ENCODE assay signal across 24 cellular contexts in the genomic region with DNA sequence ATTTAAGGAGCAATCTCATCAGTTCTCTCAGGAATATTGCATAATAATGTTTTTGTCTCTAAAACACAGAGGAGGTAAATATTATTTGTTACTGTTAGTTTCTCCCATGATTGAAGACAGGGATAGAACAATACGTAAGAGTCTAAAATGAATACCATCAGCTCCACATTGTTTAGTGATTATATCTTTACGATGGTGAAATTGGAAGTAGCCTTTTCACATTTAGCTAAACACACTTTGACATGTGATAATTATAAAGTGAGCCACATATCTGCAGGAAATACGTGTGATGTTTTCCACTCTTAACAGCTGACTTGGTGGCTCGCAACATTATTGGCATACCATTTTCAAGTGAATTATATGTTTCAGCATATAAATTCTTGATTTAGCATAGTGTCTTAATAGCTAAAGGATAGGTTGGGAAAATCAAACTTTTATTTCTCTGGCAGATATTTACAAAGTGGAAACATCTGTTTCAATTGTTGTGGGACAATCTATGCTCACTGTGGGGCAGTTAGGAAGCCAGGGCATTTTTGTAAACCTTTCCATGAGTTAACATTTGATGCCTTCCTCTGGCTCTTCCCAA.
DNase-seq lines count a peak whose midpoint lies in the region; ATAC-seq, FAIRE-seq and TF ChIP-seq lines count a peak whose summit lies in the region.
"Had no signal": no experiment of that assay in that cellular context is flagged by ENCODE, and none has a peak within 500 bp of the region (broad histone marks: within the 10 kb centered on the region; RNA-seq: fewer than 3 reads in every experiment).

No MANE protein-coding gene starts in this region.

- no peaks in the 10 kb centered on the region for H3K9me3 ChIP-seq in GM23248 (ENCODE audit: low read depth)
- H3K9me3 ChIP-seq in K562 (replicated peaks; ENCODE audit: control insufficient read depth, insufficient read depth, low read depth, low read length): 0 out of 2 replicates have a peak, but pooled peaks cover 3% of the 10 kb centered on the region
- H3K9me3 ChIP-seq in thoracic aorta: no peaks in the 10 kb centered on the region
- H3K9me3 ChIP-seq in CD4-positive, alpha-beta memory T cell (ENCODE audit: control insufficient read depth in 1 of 2, low read length in 2 of 2): no peaks in the 10 kb centered on the region
- H3K9me3 ChIP-seq in A673 (ENCODE audit: low read depth, low read length, poor library complexity, severe bottlenecking): no peaks in the 10 kb centered on the region
- peaks cover 4% of the 10 kb centered on the region for H3K9me3 ChIP-seq in lower lobe of right lung
- H3K9me3 ChIP-seq: right atrium auricular region had no signal

- POLR2A ChIA-PET in K562 (lab: Yijun Ruan, JAX) (no interaction called here), A673 (lab: Charles Lee; ENCODE audit: low non-redundant PET) (no interaction called here)
- POLR2A ChIA-PET in CD4-positive, alpha-beta memory T cell (lab: Charles Lee; ENCODE audit: partially characterized antibody): no interaction called here

- WGBS in GM23248 (ENCODE audit: low coverage in 1 of 2, low lambda C conversion rate in 2 of 2, missing lambda C conversion rate in 2 of 2), 2 experiments: 36 to 46% methylated on average over 4 of the region's 4 CpGs
- WGBS in K562 (ENCODE audit: insufficient coverage, low coverage, missing lambda C conversion rate): 37% methylated on average over 4 of the region's 4 CpGs

- no peaks in the 10 kb centered on the region for H3K36me3 Mint-ChIP-seq in CD4-positive, alpha-beta memory T cell

- DNase-seq in GM23248: peak; percentile 30
- no peak for DNase-seq in K562 (ENCODE audit: extremely low read depth in 1 of 4, low spot score in 3 of 4)
- peak; percentile 52 for DNase-seq in fibroblast of the aortic adventitia (ENCODE audit: low read depth)
- no peak for DNase-seq in thoracic aorta (ENCODE audit: low spot score)
- DNase-seq in CD4-positive, alpha-beta memory T cell: no peak
- DNase-seq in A673 (ENCODE audit: low spot score): no peak
- no peak for DNase-seq in lower lobe of right lung
- DNase-seq: activated CD4-positive, alpha-beta T cell treated with anti-CD3 and anti-CD28 coated beads, Interleukin-2, amount 50 U/mL, for 4 hours; activated naive CD4-positive, alpha-beta T cell; activated naive CD8-positive, alpha-beta T cell treated with anti-CD3 and anti-CD28 coated beads, Interleukin-2, amount 50 U/mL, for 24 hours; activated T-cell treated with anti-CD3 and anti-CD28 coated beads, Interleukin-2, amount 50 U/mL, for 48 hours; CD4-positive, alpha-beta T cell; mesendoderm; NCI-H1105 treated with DMSO at 0.1 percent for 48 hours; NCI-H1930; NCI-H2171 treated with DMSO at 0.1 percent for 48 hours; NCI-H510A treated with DMSO at 0.1 percent for 48 hours; stomach had no signal

- peaks cover 0 to 1% of the 10 kb centered on the region in 2 donors for H3K27me3 Mint-ChIP-seq in CD4-positive, alpha-beta memory T cell
- H3K27me3 Mint-ChIP-seq: CD4-positive, alpha-beta T cell had no signal

- peaks cover 51% of the 10 kb centered on the region for H3F3A ChIP-seq in GM23248 (ENCODE audit: insufficient read depth)

- no peak for TF ChIP-seq POLR2A in K562 (conservative IDR thresholded peaks at IDR 0.05)

- no TSS peak for BruUV-seq in K562 (replicated peaks; lab: Mats Ljungman, UMichigan)
- no TSS peak for BruUV-seq in A673 (replicated peaks; lab: Mats Ljungman, UMichigan)

- H3K4me1 Mint-ChIP-seq in CD4-positive, alpha-beta memory T cell: peaks cover 3 to 14% (median 6%) of the 10 kb centered on the region in 4 donors

- H3K9ac ChIP-seq in GM23248 (peak overlapping the region; percentile 7; the same call in 1 of the 2 replicates), K562 (ENCODE audit: insufficient read depth in 1 of 2, low read depth in 2 of 2, low read length in 2 of 2) (no peak overlapping the region)

- H3K4me3 ChIP-seq in GM23248 (no peak overlapping the region), K562 (no peak overlapping the region), fibroblast of the aortic adventitia (ENCODE audit: low read depth, low read length) (no peak overlapping the region), thoracic aorta (no peak overlapping the region), A673 (ENCODE audit: low read depth, low read length, poor library complexity, severe bottlenecking) (no peak overlapping the region), lower lobe of right lung (no peak overlapping the region)
- H3K4me3 ChIP-seq in CD4-positive, alpha-beta memory T cell (ENCODE audit: low read length in 2 of 2): no peak overlapping the region
- H3K4me3 ChIP-seq: right atrium auricular region, stomach had no signal

- no peak for TF ChIP-seq EP300 in K562 (IDR thresholded peaks at IDR 0.05; ENCODE audit: low read length)

- in situ Hi-C loops in GM23248 (cut with MboI): loop anchor here (5.0 kb wide), 1 partner anchor 231 kb away; no protein-coding TSS in a partner anchor
- in situ Hi-C loops in K562 (cut with MboI): no loop called here

- no peaks in the 10 kb centered on the region for H4K20me1 ChIP-seq in GM23248 (ENCODE audit: insufficient read depth)
- H4K20me1 ChIP-seq in K562 (replicated peaks; ENCODE audit: control insufficient read depth, insufficient read depth, low read length): no peaks in the 10 kb centered on the region

- H3K27me3 ChIP-seq in GM23248 (replicated peaks; ENCODE audit: insufficient read depth): no peaks in the 10 kb centered on the region
- H3K27me3 ChIP-seq in K562 (ENCODE audit: control insufficient read depth in 2 of 2, insufficient read depth in 2 of 2, low read length in 2 of 2): no peaks in the 10 kb centered on the region
- H3K27me3 ChIP-seq in thoracic aorta (replicated peaks; ENCODE audit: insufficient read depth): no peaks in the 10 kb centered on the region
- no peaks in the 10 kb centered on the region for H3K27me3 ChIP-seq in CD4-positive, alpha-beta memory T cell (ENCODE audit: insufficient read depth, low read length)
- H3K27me3 ChIP-seq in A673 (replicated peaks; ENCODE audit: insufficient read depth, low read depth, low read length, poor library complexity): no peaks in the 10 kb centered on the region
- H3K27me3 ChIP-seq in lower lobe of right lung (ENCODE audit: low read depth): no peaks in the 10 kb centered on the region
- H3K27me3 ChIP-seq: right atrium auricular region, stomach had no signal

- FAIRE-seq in K562 (lab: Jason Lieb, UNC): no peak
- FAIRE-seq: D721Med, TTC549 had no signal

- peaks cover 0 to 5% (median 0%) of the 10 kb centered on the region in 8 donors for H3K9me3 Mint-ChIP-seq in CD4-positive, alpha-beta memory T cell
- H3K9me3 Mint-ChIP-seq: activated naive CD8-positive, alpha-beta T cell treated with anti-CD3 and anti-CD28 coated beads, Interleukin-2, amount 50 U/mL, for 24 hours; T-helper 1 cell treated with Interleukin-12 subunit alpha and Interleukin-12 subunit beta and Interleukin-4 antibody, amounts not matched to agents 30 μg/mL and 1 μg/mL, for 36 hours had no signal

- intact Hi-C loops in K562 (cut with micrococcal nuclease) (no loop called here), A673 (cut with micrococcal nuclease; ENCODE audit: unreplicated experiment) (loop anchor here (5.0 kb wide), 1 partner anchor 496 kb away; no protein-coding TSS in a partner anchor), lower lobe of right lung (cut with DNase I) (no loop called here)
- intact Hi-C loops in CD4-positive, alpha-beta memory T cell (cut with micrococcal nuclease): no loop called here

- H3K4me1 ChIP-seq in GM23248 (ENCODE audit: insufficient read depth) (peaks cover 45% of the 10 kb centered on the region), K562 (replicated peaks in 1 of 2; ENCODE audit: control insufficient read depth in 2 of 2, insufficient read depth in 2 of 2, low read length in 2 of 2) (no peaks in the 10 kb centered on the region; a peak in 1 of 5 replicates), thoracic aorta (ENCODE audit: control insufficient read depth in 1 of 2, low read depth in 2 of 2) (peaks cover 8 to 53% of the 10 kb centered on the region in 2 donors), A673 (ENCODE audit: insufficient read depth, low read length, poor library complexity, severe bottlenecking) (no peaks in the 10 kb centered on the region), lower lobe of right lung (no peaks in the 10 kb centered on the region)
- peaks cover 6% of the 10 kb centered on the region for H3K4me1 ChIP-seq in CD4-positive, alpha-beta memory T cell (ENCODE audit: insufficient read depth, low read length)

- H3K4me2 ChIP-seq in GM23248 (ENCODE audit: unreplicated experiment) (peak overlapping the region; percentile 26), K562 (ENCODE audit: insufficient read depth, low read length) (no peak overlapping the region)

- no peaks in the 10 kb centered on the region for H3K9me1 ChIP-seq in K562 (ENCODE audit: control insufficient read depth, insufficient read depth, low read length)

- H3K9me2 ChIP-seq in GM23248 (ENCODE audit: insufficient read depth): no peaks in the 10 kb centered on the region

- ATAC-seq in K562: no peak
- ATAC-seq in thoracic aorta (ENCODE audit: insufficient number of reproducible peaks, low FRiP score, low read depth): no peak
- ATAC-seq in lower lobe of right lung: no peak
- ATAC-seq: activated naive CD8-positive, alpha-beta T cell treated with anti-CD3 and anti-CD28 coated beads, Interleukin-2, amount 50 U/mL, for 24 hours; SK-N-SH treated with all-trans-retinoic acid at 6 μM for 48 hours had no signal

- H3K36me3 ChIP-seq in GM23248 (ENCODE audit: low read depth) (peaks cover 9% of the 10 kb centered on the region), K562 (ENCODE audit: control insufficient read depth, insufficient read depth, low read length) (no peaks in the 10 kb centered on the region; the same call in 2 of the 3 replicates), thoracic aorta (peaks cover 48% of the 10 kb centered on the region), A673 (ENCODE audit: insufficient read depth, low read length, poor library complexity, severe bottlenecking) (no peaks in the 10 kb centered on the region), lower lobe of right lung (no peaks in the 10 kb centered on the region)
- H3K36me3 ChIP-seq in CD4-positive, alpha-beta memory T cell (ENCODE audit: insufficient read depth, low read length): no peaks in the 10 kb centered on the region

- H3K4me3 Mint-ChIP-seq in CD4-positive, alpha-beta memory T cell: no peak overlapping the region
- H3K4me3 Mint-ChIP-seq: activated naive CD8-positive, alpha-beta T cell treated with anti-CD3 and anti-CD28 coated beads, Interleukin-2, amount 50 U/mL, for 24 hours; CD4-positive, alpha-beta T cell; T-helper 1 cell treated with Interleukin-12 subunit alpha and Interleukin-12 subunit beta and Interleukin-4 antibody, amounts not matched to agents 30 μg/mL and 1 μg/mL, for 36 hours had no signal

- CTCF ChIA-PET in K562 (lab: Yijun Ruan, JAX; ENCODE audit: low intra/inter-chr PET ratio) (no interaction called here), A673 (lab: Charles Lee) (no interaction called here)
- CTCF ChIA-PET in CD4-positive, alpha-beta memory T cell (lab: Charles Lee; ENCODE audit: partially characterized antibody): no interaction called here

- no peak overlapping the region for H2AFZ ChIP-seq in GM23248
- H2AFZ ChIP-seq in K562 (ENCODE audit: low read depth, low read length): no peak overlapping the region

- TF ChIP-seq RAD21 in K562 (CRISPR knock-in tag; conservative IDR thresholded peaks at IDR 0.05 in 1 of 2, IDR thresholded peaks at IDR 0.05 in 1 of 2): no peak

- peak overlapping the region; percentile 38 for H3K27ac ChIP-seq in GM23248
- H3K27ac ChIP-seq in K562 (ENCODE audit: extremely low read depth, low read depth, low read length): no peak overlapping the region
- peak overlapping the region; percentile 69 to 76 for H3K27ac ChIP-seq in thoracic aorta
- no peak overlapping the region for H3K27ac ChIP-seq in CD4-positive, alpha-beta memory T cell (ENCODE audit: low read depth, low read length)
- H3K27ac ChIP-seq in A673 (ENCODE audit: low read depth, low read length, poor library complexity, severe bottlenecking): no peak overlapping the region
- no peak overlapping the region for H3K27ac ChIP-seq in lower lobe of right lung
- H3K27ac ChIP-seq: stomach had no signal

- H3K79me2 ChIP-seq in GM23248 (ENCODE audit: insufficient read depth): no peaks in the 10 kb centered on the region
- no peaks in the 10 kb centered on the region for H3K79me2 ChIP-seq in K562 (ENCODE audit: control insufficient read depth, insufficient read depth, low read length)

- TF ChIP-seq CTCF in K562 (IDR thresholded peaks at IDR 0.05 in 2 of 3, conservative IDR thresholded peaks at IDR 0.05 in 1 of 3; ENCODE audit: insufficient read depth in 2 of 3, low read depth in 1 of 3, low read length in 3 of 3) (no peak), fibroblast of the aortic adventitia (IDR thresholded peaks at IDR 0.05; ENCODE audit: insufficient read depth, low read length) (no peak), thoracic aorta (IDR thresholded peaks at IDR 0.05) (no peak), A673 (conservative IDR thresholded peaks at IDR 0.05; ENCODE audit: low read depth, low read length) (no peak), lower lobe of right lung (IDR thresholded peaks at IDR 0.05) (no peak)

- no peak overlapping the region for H3K27ac Mint-ChIP-seq in CD4-positive, alpha-beta memory T cell
- H3K27ac Mint-ChIP-seq: activated naive CD8-positive, alpha-beta T cell treated with anti-CD3 and anti-CD28 coated beads, Interleukin-2, amount 50 U/mL, for 24 hours; CD4-positive, alpha-beta T cell; IgD-negative memory B cell; T-helper 1 cell treated with Interleukin-12 subunit alpha and Interleukin-12 subunit beta and Interleukin-4 antibody, amounts not matched to agents 30 μg/mL and 1 μg/mL, for 36 hours had no signal

Comparison
In these comparisons a context has a peak if more than half of its experiments do, and no peak if none do; other contexts are left out.
1. DNase-seq: peak in GM23248 (single experiment) and fibroblast of the aortic adventitia (single experiment); none in K562 (0 of 4), thoracic aorta (single experiment), CD4-positive, alpha-beta memory T cell (0 of 5), A673 (single experiment) and lower lobe of right lung (single experiment).
2. H3K27ac ChIP-seq: peak in GM23248 (single experiment) and thoracic aorta (2 of 2); none in K562 (single experiment), CD4-positive, alpha-beta memory T cell (single experiment), A673 (single experiment) and lower lobe of right lung (single experiment).